Comparison of ENCODE assay signal across 15 cellular contexts in genomic region chr18:22283397-22283796, GRCh38.
A peak's percentile ranks its signal among the peaks of the same experiment; 100 is the strongest.
DNase-seq lines count a peak whose midpoint lies in the region; ATAC-seq, FAIRE-seq and TF ChIP-seq lines count a peak whose summit lies in the region.
"Had no signal": no experiment of that assay in that cellular context is flagged by ENCODE, and none has a peak within 500 bp of the region (broad histone marks: within the 10 kb centered on the region; RNA-seq: fewer than 3 reads in every experiment).

No MANE protein-coding gene starts in this region.

- H3K27me3 ChIP-seq in ACC112 (ENCODE audit: insufficient read depth, low read length) = no peaks in the 10 kb centered on the region
- no peaks in the 10 kb centered on the region for H3K27me3 ChIP-seq in pancreas

- H3K9me3 ChIP-seq in pancreas = no peaks in the 10 kb centered on the region

- H3K27ac ChIP-seq in ACC112 (ENCODE audit: low read depth, low read length) (peak overlapping the region; percentile 97), pancreas (peak overlapping the region in 2 of 4 donors; percentile 74 to 76)

- in situ Hi-C loops in astrocyte of the spinal cord (cut with HindIII; ENCODE audit: low sequenced_read_pairs) = no loop called here

- peaks cover 24% of the 10 kb centered on the region for H3K4me1 Mint-ChIP-seq in HFFc6 (ENCODE audit: low read depth)
- H3K4me1 Mint-ChIP-seq: activated naive CD4-positive, alpha-beta T cell treated with anti-CD3 and anti-CD28 coated beads, Interleukin-2, amount 10 ng/mL, durations not matched to agents 7 days and 5 days had no signal

- peaks cover 22% of the 10 kb centered on the region for H3K27me3 Mint-ChIP-seq in HFFc6 (ENCODE audit: insufficient read depth)
- H3K27me3 Mint-ChIP-seq: activated naive CD4-positive, alpha-beta T cell treated with anti-CD3 and anti-CD28 coated beads, Interleukin-2, amount 10 ng/mL, durations not matched to agents 7 days and 5 days had no signal

- H3K4me3 Mint-ChIP-seq in HFFc6 = no peak overlapping the region
- H3K4me3 Mint-ChIP-seq: activated naive CD4-positive, alpha-beta T cell treated with anti-CD3 and anti-CD28 coated beads, Interleukin-2, amount 10 ng/mL, durations not matched to agents 7 days and 5 days; mesothelial cell of epicardium had no signal

- FAIRE-seq in pancreas (lab: Jason Lieb, UNC) = no peak
- FAIRE-seq: TTC549 had no signal

- H3K79me2 ChIP-seq in ACC112 (ENCODE audit: control insufficient read depth, insufficient read depth, low read length, unreplicated experiment) = no peaks in the 10 kb centered on the region

- TF ChIP-seq CTCF in HFFc6 (IDR thresholded peaks at IDR 0.05) = no peak
- no peak for TF ChIP-seq CTCF in astrocyte of the spinal cord (IDR thresholded peaks at IDR 0.05; ENCODE audit: low read depth, low read length)
- TF ChIP-seq CTCF in pancreas (IDR thresholded peaks at IDR 0.05) = no peak

- WGBS in pancreas, 2 donors = 81 to 88% methylated on average over 3 of the region's 3 CpGs

- peak overlapping the region; percentile 66 for H3K27ac Mint-ChIP-seq in HFFc6
- H3K27ac Mint-ChIP-seq: activated naive CD4-positive, alpha-beta T cell treated with anti-CD3 and anti-CD28 coated beads, Interleukin-2, amount 10 ng/mL, durations not matched to agents 7 days and 5 days had no signal

- H3K4me1 ChIP-seq in ACC112 (ENCODE audit: control insufficient read depth, insufficient read depth, low read length, unreplicated experiment) (peaks cover 42% of the 10 kb centered on the region), pancreas (no peaks in the 10 kb centered on the region)

- H3K36me3 Mint-ChIP-seq in HFFc6 (ENCODE audit: low read depth) = no peaks in the 10 kb centered on the region
- H3K36me3 Mint-ChIP-seq: activated naive CD4-positive, alpha-beta T cell treated with anti-CD3 and anti-CD28 coated beads, Interleukin-2, amount 10 ng/mL, durations not matched to agents 7 days and 5 days; mesothelial cell of epicardium had no signal

- no peak overlapping the region for H2AFZ ChIP-seq in ACC112 (ENCODE audit: low read length, unreplicated experiment)

- DNase-seq in HFFc6 (no peak), astrocyte of the spinal cord (ENCODE audit: low read depth, low spot score) (peak; percentile 62), left colon (no peak), CD1c-positive myeloid dendritic cell (ENCODE audit: extremely low spot score) (no peak), mesenteric fat pad (ENCODE audit: low spot score) (no peak), pancreas (no peak), cortex of kidney (lab: John Stamatoyannopoulos, UW) (no peak)
- DNase-seq: activated naive CD4-positive, alpha-beta T cell treated with anti-CD3 and anti-CD28 coated beads, Interleukin-2, amount 10 ng/mL, durations not matched to agents 7 days and 5 days; KBM-7; NCI-H1694; posterior cingulate gyrus; stimulated activated CD8-positive, alpha-beta memory T cell treated with anti-CD3 and anti-CD28 coated beads, Interleukin-4, amount 100 ng/mL, for 48 hours had no signal

- ATAC-seq in left colon (peak; percentile 4), pancreas (no peak)

- no peaks in the 10 kb centered on the region for H3K36me3 ChIP-seq in ACC112 (ENCODE audit: insufficient read depth, low read length)
- H3K36me3 ChIP-seq in pancreas = no peaks in the 10 kb centered on the region

- intact Hi-C loops in left colon (cut with DNase I, micrococcal nuclease) (no loop called here), pancreas (cut with DNase I) (no loop called here)

- no peaks in the 10 kb centered on the region for H3K9me3 Mint-ChIP-seq in HFFc6
- H3K9me3 Mint-ChIP-seq: activated naive CD4-positive, alpha-beta T cell treated with anti-CD3 and anti-CD28 coated beads, Interleukin-2, amount 10 ng/mL, durations not matched to agents 7 days and 5 days had no signal

- no peak overlapping the region for H3K4me3 ChIP-seq in ACC112 (ENCODE audit: low read depth, low read length)
- H3K4me3 ChIP-seq in astrocyte of the spinal cord (ENCODE audit: low read depth, low read length) = no peak overlapping the region
- no peak overlapping the region for H3K4me3 ChIP-seq in pancreas
